13 cellular contexts compared by ENCODE assay signal in the genomic region with DNA sequence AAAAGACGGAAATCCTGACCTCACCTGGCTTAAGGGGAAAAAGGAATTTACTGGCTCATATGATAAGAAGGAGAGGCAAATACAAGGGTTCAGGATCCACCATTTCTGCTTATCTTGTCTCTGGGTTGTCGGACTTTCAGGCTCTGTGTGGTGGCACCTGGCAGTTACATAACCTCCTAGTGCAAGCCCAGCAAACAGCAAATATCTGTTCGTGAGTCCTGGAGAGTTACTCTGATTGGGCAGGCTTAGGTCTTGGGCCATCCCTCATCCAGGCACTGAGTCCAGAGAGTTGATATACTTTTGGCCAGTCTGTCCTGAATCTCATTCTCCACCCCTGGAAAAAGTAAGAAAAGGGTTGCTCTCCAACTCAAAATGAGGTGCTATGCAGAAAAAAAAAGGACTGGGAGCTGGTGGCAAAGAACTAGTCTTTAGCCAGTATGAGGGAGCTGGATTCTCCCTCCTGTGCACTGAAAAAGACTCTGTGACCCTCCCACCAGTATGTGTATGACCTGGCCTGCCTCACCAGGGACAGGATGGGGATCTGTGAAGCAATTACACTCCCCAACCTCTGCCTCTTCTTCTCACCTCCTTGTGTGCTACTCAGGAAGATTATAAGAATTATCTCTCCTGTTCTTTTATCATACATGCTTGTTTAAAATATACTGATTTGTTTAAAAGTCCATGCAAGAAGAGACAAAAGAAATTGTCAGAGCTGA.
DNase-seq lines count a peak whose midpoint lies in the region; ATAC-seq and TF ChIP-seq lines count a peak whose summit lies in the region.
"Had no signal": no experiment of that assay in that cellular context is flagged by ENCODE, and none has a peak within 500 bp of the region (broad histone marks: within the 10 kb centered on the region; RNA-seq: fewer than 3 reads in every experiment).

No MANE protein-coding gene starts in this region.

- H3K27me3 ChIP-seq in CD8-positive, alpha-beta memory T cell (ENCODE audit: insufficient read depth, low read length, poor library complexity, severe bottlenecking) = no peaks in the 10 kb centered on the region
- H3K27me3 ChIP-seq: ovary had no signal

- peak overlapping the region in 5 of 8 donors; percentile 2 to 77 (median 57) for H3K27ac Mint-ChIP-seq in CD8-positive, alpha-beta memory T cell
- H3K27ac Mint-ChIP-seq in activated naive CD8-positive, alpha-beta T cell = peak overlapping the region; percentile 83
- peak overlapping the region; percentile 8 to 77 for H3K27ac Mint-ChIP-seq in natural killer cell
- H3K27ac Mint-ChIP-seq: activated naive CD4-positive, alpha-beta T cell treated with anti-CD3 and anti-CD28 coated beads, Interleukin-2, amount 10 ng/mL, durations not matched to agents 7 days and 5 days had no signal

- no peaks in the 10 kb centered on the region for H3K27me3 Mint-ChIP-seq in CD8-positive, alpha-beta memory T cell
- H3K27me3 Mint-ChIP-seq in activated naive CD8-positive, alpha-beta T cell = no peaks in the 10 kb centered on the region
- no peaks in the 10 kb centered on the region for H3K27me3 Mint-ChIP-seq in natural killer cell (ENCODE audit: low read depth in 2 of 2)
- H3K27me3 Mint-ChIP-seq: activated naive CD4-positive, alpha-beta T cell treated with anti-CD3 and anti-CD28 coated beads, Interleukin-2, amount 10 ng/mL, durations not matched to agents 7 days and 5 days had no signal

- H3K4me3 Mint-ChIP-seq in CD8-positive, alpha-beta memory T cell = no peak overlapping the region
- no peak overlapping the region for H3K4me3 Mint-ChIP-seq in activated naive CD8-positive, alpha-beta T cell
- no peak overlapping the region for H3K4me3 Mint-ChIP-seq in natural killer cell
- H3K4me3 Mint-ChIP-seq: activated naive CD4-positive, alpha-beta T cell treated with anti-CD3 and anti-CD28 coated beads, Interleukin-2, amount 10 ng/mL, durations not matched to agents 7 days and 5 days had no signal

- no peaks in the 10 kb centered on the region for H3K9me3 ChIP-seq in CD8-positive, alpha-beta memory T cell (ENCODE audit: low read length)
- H3K9me3 ChIP-seq: ovary had no signal

- H3K27ac ChIP-seq in CD8-positive, alpha-beta memory T cell (ENCODE audit: low read depth, low read length) = no peak overlapping the region
- H3K27ac ChIP-seq: ovary, SK-N-MC had no signal

- no peak for TF ChIP-seq CTCF in natural killer cell (IDR thresholded peaks at IDR 0.05)

- peaks cover 20 to 65% (median 36%) of the 10 kb centered on the region in 3 donors for H3K36me3 Mint-ChIP-seq in CD8-positive, alpha-beta memory T cell
- peaks cover 53% of the 10 kb centered on the region for H3K36me3 Mint-ChIP-seq in activated naive CD8-positive, alpha-beta T cell
- peaks cover 40% of the 10 kb centered on the region for H3K36me3 Mint-ChIP-seq in natural killer cell

- no peak for DNase-seq in CD8-positive, alpha-beta memory T cell
- no peak for DNase-seq in natural killer cell
- no peak for DNase-seq in NCI-H345 treated with DMSO at 0.1 percent for 48 hours (lab: John Stamatoyannopoulos, UW; ENCODE audit: unreplicated experiment)
- DNase-seq: activated naive CD4-positive, alpha-beta T cell treated with anti-CD3 and anti-CD28 coated beads, Interleukin-2, amount 10 ng/mL, durations not matched to agents 7 days and 5 days; DMS79 treated with DMSO at 0.1 percent for 48 hours; midbrain; NCI-H2171 treated with DMSO at 0.1 percent for 48 hours; ovary had no signal

- intact Hi-C loops in natural killer cell (cut with micrococcal nuclease) = no loop called here

- H3K4me1 ChIP-seq in CD8-positive, alpha-beta memory T cell (ENCODE audit: insufficient read depth, low read length) = no peaks in the 10 kb centered on the region

- CTCF ChIA-PET in CD8-positive, alpha-beta memory T cell (lab: Charles Lee) = interaction anchor here (0.9 kb wide), 1 partner anchor 9 kb away, joined by 3 read pairs; no protein-coding TSS in a partner anchor

- H3K36me3 ChIP-seq in CD8-positive, alpha-beta memory T cell (ENCODE audit: insufficient read depth, low read length) = peaks cover 10% of the 10 kb centered on the region
- H3K36me3 ChIP-seq: ovary had no signal

- POLR2A ChIA-PET in CD8-positive, alpha-beta memory T cell (lab: Charles Lee) = no interaction called here

- H3K4me3 ChIP-seq in CD8-positive, alpha-beta memory T cell (ENCODE audit: low read length) = no peak overlapping the region
- H3K4me3 ChIP-seq: ovary, SK-N-MC had no signal

- ATAC-seq in GM18511 (IDR thresholded peaks at IDR 0.05; ENCODE audit: unreplicated experiment) (peak; percentile 27), natural killer cell (peak in 1 of 3 donors; percentile 50), HG03045 (IDR thresholded peaks at IDR 0.05; ENCODE audit: unreplicated experiment) (no peak), HG03196 (IDR thresholded peaks at IDR 0.05; ENCODE audit: unreplicated experiment) (no peak)

- H3K4me1 Mint-ChIP-seq in CD8-positive, alpha-beta memory T cell = peaks cover 37 to 61% (median 53%) of the 10 kb centered on the region in 3 donors
- H3K4me1 Mint-ChIP-seq in activated naive CD8-positive, alpha-beta T cell (ENCODE audit: low read depth) = peaks cover 53% of the 10 kb centered on the region
- H3K4me1 Mint-ChIP-seq in natural killer cell = peaks cover 55 to 62% of the 10 kb centered on the region in 2 donors

- no peaks in the 10 kb centered on the region for H3K9me3 Mint-ChIP-seq in CD8-positive, alpha-beta memory T cell
- no peaks in the 10 kb centered on the region for H3K9me3 Mint-ChIP-seq in activated naive CD8-positive, alpha-beta T cell (ENCODE audit: low read depth)
- no peaks in the 10 kb centered on the region for H3K9me3 Mint-ChIP-seq in natural killer cell
- H3K9me3 Mint-ChIP-seq: activated naive CD4-positive, alpha-beta T cell treated with anti-CD3 and anti-CD28 coated beads, Interleukin-2, amount 10 ng/mL, durations not matched to agents 7 days and 5 days had no signal
